In genomic region chr13:109788372-109789195, GRCh38 we compare ENCODE assay signal across 11 cellular contexts. TPM values are rescaled to one million over a fixed set of nuclear protein-coding genes. Genes with fewer than 3 reads are reported as not detected.
DNase-seq lines count a peak whose midpoint lies in the region; ATAC-seq and TF ChIP-seq lines count a peak whose summit lies in the region.
"Had no signal": no experiment of that assay in that cellular context is flagged by ENCODE, and none has a peak within 500 bp of the region (broad histone marks: within the 10 kb centered on the region; RNA-seq: fewer than 3 reads in every experiment).

No MANE protein-coding gene starts in this region.

- no peak for TF ChIP-seq CTCF in activated CD8-positive, alpha-beta T cell treated with anti-CD3 and anti-CD28 coated beads for 36 hours (IDR thresholded peaks at IDR 0.05)
- TF ChIP-seq CTCF in coronary artery (IDR thresholded peaks at IDR 0.05) (no peak), sigmoid colon (IDR thresholded peaks at IDR 0.05) (no peak), ovary (IDR thresholded peaks at IDR 0.05) (no peak)

- H3K27me3 Mint-ChIP-seq in activated CD8-positive, alpha-beta T cell treated with anti-CD3 and anti-CD28 coated beads, Interleukin-2, amount 10 ng/mL, durations not matched to agents 7 days and 5 days (ENCODE audit: low read depth) = peaks cover 28% of the 10 kb centered on the region
- peaks cover 13% of the 10 kb centered on the region for H3K27me3 Mint-ChIP-seq in activated CD8-positive, alpha-beta T cell treated with anti-CD3 and anti-CD28 coated beads for 36 hours

- H3K27me3 ChIP-seq in sigmoid colon (no peaks in the 10 kb centered on the region), ovary (no peaks in the 10 kb centered on the region)

- peaks cover 6% of the 10 kb centered on the region for H3K4me1 Mint-ChIP-seq in activated CD8-positive, alpha-beta T cell treated with anti-CD3 and anti-CD28 coated beads, Interleukin-2, amount 10 ng/mL, durations not matched to agents 7 days and 5 days (ENCODE audit: low read depth)
- peaks cover 9% of the 10 kb centered on the region for H3K4me1 Mint-ChIP-seq in activated CD8-positive, alpha-beta T cell treated with anti-CD3 and anti-CD28 coated beads for 36 hours (ENCODE audit: low read depth)

- peak overlapping the region; percentile 39 for H3K4me3 ChIP-seq in coronary artery
- no peak overlapping the region for H3K4me3 ChIP-seq in sigmoid colon
- H3K4me3 ChIP-seq in ovary = no peak overlapping the region

- no peak for ATAC-seq in activated CD8-positive, alpha-beta T cell treated with anti-CD3 and anti-CD28 coated beads, Interleukin-2, amount 10 ng/mL, durations not matched to agents 7 days and 5 days
- no peak for ATAC-seq in activated CD8-positive, alpha-beta T cell treated with anti-CD3 and anti-CD28 coated beads for 36 hours
- ATAC-seq in HG03159 (IDR thresholded peaks at IDR 0.05; ENCODE audit: unreplicated experiment) = no peak

- peak overlapping the region; percentile 70 to 92 for H3K27ac ChIP-seq in coronary artery
- H3K27ac ChIP-seq in sigmoid colon = peak overlapping the region; percentile 95 to 98 (median 96)
- H3K27ac ChIP-seq in ovary = no peak overlapping the region

- no peak for DNase-seq in activated CD8-positive, alpha-beta T cell treated with anti-CD3 and anti-CD28 coated beads, Interleukin-2, amount 10 ng/mL, durations not matched to agents 7 days and 5 days
- no peak for DNase-seq in activated CD8-positive, alpha-beta T cell treated with anti-CD3 and anti-CD28 coated beads for 36 hours
- DNase-seq in MV-4-11 (lab: John Stamatoyannopoulos, UW) (peak; percentile 32), coronary artery (ENCODE audit: low spot score) (no peak), sigmoid colon (no peak), ovary (no peak), NCI-H1417 (lab: John Stamatoyannopoulos, UW) (no peak)
- DNase-seq: Karpas-422; kidney glomerular epithelial cell; NK-92 treated with Interleukin-12 subunit alpha and Interleukin-12 subunit beta, amount 100 ng/mL, for 24 hours had no signal

- peak overlapping the region; percentile 15 for H3K4me3 Mint-ChIP-seq in activated CD8-positive, alpha-beta T cell treated with anti-CD3 and anti-CD28 coated beads, Interleukin-2, amount 10 ng/mL, durations not matched to agents 7 days and 5 days
- H3K4me3 Mint-ChIP-seq in activated CD8-positive, alpha-beta T cell treated with anti-CD3 and anti-CD28 coated beads for 36 hours = no peak overlapping the region

- H3K9me3 ChIP-seq in sigmoid colon (no peaks in the 10 kb centered on the region), ovary (no peaks in the 10 kb centered on the region)

- TF ChIP-seq EP300 in sigmoid colon (IDR thresholded peaks at IDR 0.05) (no peak), ovary (IDR thresholded peaks at IDR 0.05) (no peak)

- H3K9me3 Mint-ChIP-seq in activated CD8-positive, alpha-beta T cell treated with anti-CD3 and anti-CD28 coated beads, Interleukin-2, amount 10 ng/mL, durations not matched to agents 7 days and 5 days (ENCODE audit: insufficient read depth) = no peaks in the 10 kb centered on the region
- H3K9me3 Mint-ChIP-seq in activated CD8-positive, alpha-beta T cell treated with anti-CD3 and anti-CD28 coated beads for 36 hours = no peaks in the 10 kb centered on the region

- intact Hi-C loops in activated CD8-positive, alpha-beta T cell treated with anti-CD3 and anti-CD28 coated beads for 36 hours (cut with micrococcal nuclease) = no loop called here
- intact Hi-C loops in sigmoid colon (cut with DNase I) = loop anchor here (5.0 kb wide), 3 partner anchors 774 to 1571 kb away; partner anchors contain the start of genes ABHD13, LIG4 and RAB20
- intact Hi-C loops in ovary (cut with DNase I) = loop anchor here (5.0 to 10.0 kb wide), 3 partner anchors 634 to 824 kb away; no protein-coding TSS in a partner anchor

- POLR2A ChIA-PET in activated CD8-positive, alpha-beta T cell treated with anti-CD3 and anti-CD28 coated beads, Interleukin-2, amount 10 ng/mL, durations not matched to agents 7 days and 5 days (lab: Charles Lee) = no interaction called here
- POLR2A ChIA-PET in activated CD8-positive, alpha-beta T cell treated with anti-CD3 and anti-CD28 coated beads for 36 hours (lab: Charles Lee) = interaction anchor here (1.5 kb wide), 1 partner anchor 18 kb away, joined by 4 read pairs; no protein-coding TSS in a partner anchor

- no peak for TF ChIP-seq POLR2A in sigmoid colon (IDR thresholded peaks at IDR 0.05)
- no peak for TF ChIP-seq POLR2A in ovary (IDR thresholded peaks at IDR 0.05)

- 31 to 61% methylated on average over 8 of the region's 8 CpGs for WGBS in sigmoid colon, 2 donors
- 82 to 83% (median 82%) methylated on average over 8 of the region's 8 CpGs for WGBS in ovary, 3 donors

- peaks cover 0 to 43% (median 19%) of the 10 kb centered on the region in 4 donors for H3K4me1 ChIP-seq in sigmoid colon
- H3K4me1 ChIP-seq in ovary (ENCODE audit: insufficient read depth) = peaks cover 8% of the 10 kb centered on the region

- H3K27ac Mint-ChIP-seq in activated CD8-positive, alpha-beta T cell treated with anti-CD3 and anti-CD28 coated beads, Interleukin-2, amount 10 ng/mL, durations not matched to agents 7 days and 5 days = no peak overlapping the region
- no peak overlapping the region for H3K27ac Mint-ChIP-seq in activated CD8-positive, alpha-beta T cell treated with anti-CD3 and anti-CD28 coated beads for 36 hours

- H3K36me3 Mint-ChIP-seq in activated CD8-positive, alpha-beta T cell treated with anti-CD3 and anti-CD28 coated beads, Interleukin-2, amount 10 ng/mL, durations not matched to agents 7 days and 5 days (ENCODE audit: low read depth) = peaks cover 2% of the 10 kb centered on the region
- peaks cover 1% of the 10 kb centered on the region for H3K36me3 Mint-ChIP-seq in activated CD8-positive, alpha-beta T cell treated with anti-CD3 and anti-CD28 coated beads for 36 hours (ENCODE audit: low read depth)

- CTCF ChIA-PET in activated CD8-positive, alpha-beta T cell treated with anti-CD3 and anti-CD28 coated beads, Interleukin-2, amount 10 ng/mL, durations not matched to agents 7 days and 5 days (lab: Charles Lee) = interaction anchor here (1.6 to 2.1 kb wide), 2 partner anchors 179 to 825 kb away, joined by 3 to 5 read pairs; no protein-coding TSS in a partner anchor
- CTCF ChIA-PET in activated CD8-positive, alpha-beta T cell treated with anti-CD3 and anti-CD28 coated beads for 36 hours (lab: Charles Lee) = interaction anchor here (0.8 to 1.1 kb wide), 3 partner anchors 8 to 768 kb away, joined by 3 to 4 read pairs (median 3); no protein-coding TSS in a partner anchor

- H3K36me3 ChIP-seq in sigmoid colon = peaks cover under 1 to 9% (median 5%) of the 10 kb centered on the region in 4 donors
- no peaks in the 10 kb centered on the region for H3K36me3 ChIP-seq in ovary

RNA-seq across cellular contexts. Expression of gene IRS2, which starts 2.2 kb away (rescaled TPM):
- 1 to 10 TPM; 3.2 to 3.3 TPM for total RNA-seq in activated CD8-positive, alpha-beta T cell treated with anti-CD3 and anti-CD28 coated beads, Interleukin-2, amount 10 ng/mL, durations not matched to agents 7 days and 5 days
- 1 to 10 TPM; 2.8 TPM for total RNA-seq in activated CD8-positive, alpha-beta T cell treated with anti-CD3 and anti-CD28 coated beads for 36 hours
- total RNA-seq in sigmoid colon (10 to 100 TPM; 15.3 to 21.9 (median 20.3) TPM), ovary (10 to 100 TPM; 19.3 to 40.9 (median 29.3) TPM)
- polyA plus RNA-seq in sigmoid colon (1 to 10 TPM; 3.6 to 8.6 (median 5.8) TPM), ovary (10 to 100 TPM; 14.6 to 20.5 TPM)

Comparison
In these comparisons a context has a peak if more than half of its experiments do, and no peak if none do; other contexts are left out.
1. H3K27ac ChIP-seq: peak in coronary artery (2 of 2) and sigmoid colon (4 of 4); none in ovary (0 of 2).